Comparison of ENCODE assay signal across 8 cellular contexts in genomic region chr9:37408933-37409710, GRCh38. TPM values are rescaled to one million over a fixed set of nuclear protein-coding genes. Genes with fewer than 3 reads are reported as not detected.
A peak's percentile ranks its signal among the peaks of the same experiment; 100 is the strongest.
DNase-seq lines count a peak whose midpoint lies in the region; ATAC-seq lines count a peak whose summit lies in the region.

No MANE protein-coding gene starts in this region.

- no peaks in the 10 kb centered on the region for H3K36me3 Mint-ChIP-seq in immature natural killer cell

- H3K27ac Mint-ChIP-seq in immature natural killer cell, result no peak overlapping the region

- no peaks in the 10 kb centered on the region for H3K4me1 Mint-ChIP-seq in immature natural killer cell

- intact Hi-C loops in posterior vena cava (cut with DNase I), result no loop called here

- peaks cover 1 to 5% (median 3%) of the 10 kb centered on the region in 3 donors for H3K27me3 Mint-ChIP-seq in immature natural killer cell (ENCODE audit: low read depth in 3 of 3)

- DNase-seq in activated CD4-positive, alpha-beta T cell treated with anti-CD3 and anti-CD28 coated beads for 4 hours, result peak; percentile 54 to 62
- DNase-seq in posterior vena cava (ENCODE audit: low spot score), result peak; percentile 75
- DNase-seq in midbrain (lab: John Stamatoyannopoulos, UW), result no peak
- no peak for DNase-seq in NCI-H1436 treated with DMSO at 0.1 percent for 48 hours (lab: John Stamatoyannopoulos, UW)
- DNase-seq in iPS-NIHi7 (ENCODE audit: extremely low spot score), result no peak
- no peak for DNase-seq in immature natural killer cell

- no peak overlapping the region for H3K4me3 Mint-ChIP-seq in immature natural killer cell

- no peaks in the 10 kb centered on the region for H3K9me3 Mint-ChIP-seq in immature natural killer cell

- ATAC-seq in GM18868 (IDR thresholded peaks at IDR 0.05; ENCODE audit: unreplicated experiment) (peak; percentile 78), HG02973 (IDR thresholded peaks at IDR 0.05; ENCODE audit: unreplicated experiment) (peak; percentile 83)

RNA-seq across cellular contexts. Expression of gene GRHPR, which starts 13.4 kb away (rescaled TPM):
- total RNA-seq in posterior vena cava, result 10 to 100 TPM; 59.0 to 70.6 TPM
- polyA plus RNA-seq in immature natural killer cell, result 100 to 1,000 TPM in 1 of 3 donors, 10 to 100 TPM in 2; 78.3 to 141 (median 84.9) TPM

RNA-seq across cellular contexts. Expression of gene ZBTB5, which starts 56.1 kb away (rescaled TPM):
- 1 to 10 TPM; 6.9 to 7.4 TPM for total RNA-seq in posterior vena cava
- 1 to 10 TPM in 1 of 3 donors, under 1 TPM in 1, not detected in 1; 0.72 to 1.2 TPM for polyA plus RNA-seq in immature natural killer cell

Comparison
In these comparisons a context has a peak if more than half of its experiments do, and no peak if none do; other contexts are left out.
1. DNase-seq: peak in activated CD4-positive, alpha-beta T cell treated with anti-CD3 and anti-CD28 coated beads for 4 hours (2 of 2) and posterior vena cava (single experiment); none in midbrain (single experiment), NCI-H1436 treated with DMSO at 0.1 percent for 48 hours (single experiment), iPS-NIHi7 (single experiment) and immature natural killer cell (0 of 3).